In the genomic region with DNA sequence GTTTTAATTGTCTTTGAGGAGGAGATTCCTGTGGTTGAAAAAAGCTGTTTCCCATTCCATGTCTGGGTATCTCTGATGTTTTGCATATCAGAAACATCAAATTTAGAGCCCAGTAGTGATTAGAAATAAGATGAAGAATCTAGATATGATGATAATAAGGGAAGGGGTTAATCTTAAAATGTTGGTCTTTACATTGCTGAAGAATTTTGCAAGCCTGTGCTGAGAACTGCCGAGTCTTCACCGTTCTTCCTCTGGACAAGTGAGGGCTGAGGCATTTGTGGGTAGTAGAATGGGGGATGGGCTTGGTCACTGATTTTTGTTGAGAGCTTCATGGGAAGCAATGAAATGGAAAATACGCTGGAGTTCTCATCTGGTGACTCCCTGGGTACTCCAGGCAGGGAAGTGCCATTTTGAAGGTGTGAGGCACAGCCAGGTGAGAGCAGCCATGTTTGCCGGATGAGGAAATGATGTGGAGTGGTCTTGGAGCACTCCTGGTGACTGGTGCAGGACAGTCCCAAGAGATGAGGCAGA, we compare ENCODE assay signal across 1 cellular context.
TF ChIP-seq lines count a peak whose summit lies in the region.

No MANE protein-coding gene starts in this region.

TF ChIP-seq in GM23338, 12 proteins besides CTCF, POLR2A, EP300 and RAD21 (continued from another document):
- TF ChIP-seq, protein P1, sequence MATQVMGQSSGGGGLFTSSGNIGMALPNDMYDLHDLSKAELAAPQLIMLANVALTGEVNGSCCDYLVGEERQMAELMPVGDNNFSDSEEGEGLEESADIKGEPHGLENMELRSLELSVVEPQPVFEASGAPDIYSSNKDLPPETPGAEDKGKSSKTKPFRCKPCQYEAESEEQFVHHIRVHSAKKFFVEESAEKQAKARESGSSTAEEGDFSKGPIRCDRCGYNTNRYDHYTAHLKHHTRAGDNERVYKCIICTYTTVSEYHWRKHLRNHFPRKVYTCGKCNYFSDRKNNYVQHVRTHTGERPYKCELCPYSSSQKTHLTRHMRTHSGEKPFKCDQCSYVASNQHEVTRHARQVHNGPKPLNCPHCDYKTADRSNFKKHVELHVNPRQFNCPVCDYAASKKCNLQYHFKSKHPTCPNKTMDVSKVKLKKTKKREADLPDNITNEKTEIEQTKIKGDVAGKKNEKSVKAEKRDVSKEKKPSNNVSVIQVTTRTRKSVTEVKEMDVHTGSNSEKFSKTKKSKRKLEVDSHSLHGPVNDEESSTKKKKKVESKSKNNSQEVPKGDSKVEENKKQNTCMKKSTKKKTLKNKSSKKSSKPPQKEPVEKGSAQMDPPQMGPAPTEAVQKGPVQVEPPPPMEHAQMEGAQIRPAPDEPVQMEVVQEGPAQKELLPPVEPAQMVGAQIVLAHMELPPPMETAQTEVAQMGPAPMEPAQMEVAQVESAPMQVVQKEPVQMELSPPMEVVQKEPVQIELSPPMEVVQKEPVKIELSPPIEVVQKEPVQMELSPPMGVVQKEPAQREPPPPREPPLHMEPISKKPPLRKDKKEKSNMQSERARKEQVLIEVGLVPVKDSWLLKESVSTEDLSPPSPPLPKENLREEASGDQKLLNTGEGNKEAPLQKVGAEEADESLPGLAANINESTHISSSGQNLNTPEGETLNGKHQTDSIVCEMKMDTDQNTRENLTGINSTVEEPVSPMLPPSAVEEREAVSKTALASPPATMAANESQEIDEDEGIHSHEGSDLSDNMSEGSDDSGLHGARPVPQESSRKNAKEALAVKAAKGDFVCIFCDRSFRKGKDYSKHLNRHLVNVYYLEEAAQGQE (IDR thresholded peaks at IDR 0.05; ENCODE audit: unreplicated experiment) = no peak
- TF ChIP-seq EZH2 (IDR thresholded peaks at IDR 0.05; ENCODE audit: low read depth, unreplicated experiment) = no peak
TF ChIP-seq in GM23338: peak in this region for 0.
